ENCODE assay signal across 1 cellular context in genomic region chr10:110852255-110852896, GRCh38.
TF ChIP-seq lines count a peak whose summit lies in the region.

No MANE protein-coding gene starts in this region.

TF ChIP-seq in HepG2, 621 proteins besides CTCF, POLR2A, EP300 and RAD21 (continued from another document and continues in another):
- TF ChIP-seq E2F1 (CRISPR knock-in tag; IDR thresholded peaks at IDR 0.05) (no peak), TOPORS (CRISPR knock-in tag; IDR thresholded peaks at IDR 0.05) (no peak), ZEB1 (IDR thresholded peaks at IDR 0.05; ENCODE audit: insufficient replicate concordance, low read depth) (no peak), ZBTB3 (CRISPR knock-in tag; IDR thresholded peaks at IDR 0.05; ENCODE audit: borderline replicate concordance, low read depth) (no peak), SNAPC4 (CRISPR knock-in tag; IDR thresholded peaks at IDR 0.05) (no peak), HIVEP1 (CRISPR knock-in tag; IDR thresholded peaks at IDR 0.05) (no peak), ZIK1 (CRISPR knock-in tag; IDR thresholded peaks at IDR 0.05; ENCODE audit: borderline replicate concordance, low read depth) (no peak), CCDC6 (CRISPR knock-in tag; IDR thresholded peaks at IDR 0.05) (no peak), ZNF597 (CRISPR knock-in tag; IDR thresholded peaks at IDR 0.05) (no peak), ZSCAN29 (CRISPR knock-in tag; conservative IDR thresholded peaks at IDR 0.05) (no peak), ZNF17 (CRISPR knock-in tag; IDR thresholded peaks at IDR 0.05) (no peak), NR2F6 (IDR thresholded peaks at IDR 0.05) (no peak), NR2F6 (CRISPR knock-in tag; IDR thresholded peaks at IDR 0.05) (no peak), KIAA2018 (CRISPR knock-in tag; IDR thresholded peaks at IDR 0.05; ENCODE audit: borderline replicate concordance) (no peak), ZNF781 (CRISPR knock-in tag; IDR thresholded peaks at IDR 0.05; ENCODE audit: borderline replicate concordance, not compliant biosample characterization) (no peak), PRDM10 (CRISPR knock-in tag; IDR thresholded peaks at IDR 0.05; ENCODE audit: low read depth) (no peak), PAXIP1 (CRISPR knock-in tag; conservative IDR thresholded peaks at IDR 0.05) (peak; percentile 57), HMGXB4 (CRISPR knock-in tag; IDR thresholded peaks at IDR 0.05; ENCODE audit: borderline replicate concordance in 1 of 2, low read depth in 1 of 2) (no peak), ZNF501 (CRISPR knock-in tag; IDR thresholded peaks at IDR 0.05) (no peak), ZNF30 (CRISPR knock-in tag; IDR thresholded peaks at IDR 0.05) (no peak), PHF20 (CRISPR knock-in tag; IDR thresholded peaks at IDR 0.05) (no peak), ZNF317 (CRISPR knock-in tag; IDR thresholded peaks at IDR 0.05) (no peak), E2F5 (CRISPR knock-in tag; conservative IDR thresholded peaks at IDR 0.05) (no peak), MED13 (CRISPR knock-in tag; IDR thresholded peaks at IDR 0.05) (no peak), PBX2 (CRISPR knock-in tag; IDR thresholded peaks at IDR 0.05) (no peak)
